ENCODE assay signal across 9 cellular contexts in the genomic region with DNA sequence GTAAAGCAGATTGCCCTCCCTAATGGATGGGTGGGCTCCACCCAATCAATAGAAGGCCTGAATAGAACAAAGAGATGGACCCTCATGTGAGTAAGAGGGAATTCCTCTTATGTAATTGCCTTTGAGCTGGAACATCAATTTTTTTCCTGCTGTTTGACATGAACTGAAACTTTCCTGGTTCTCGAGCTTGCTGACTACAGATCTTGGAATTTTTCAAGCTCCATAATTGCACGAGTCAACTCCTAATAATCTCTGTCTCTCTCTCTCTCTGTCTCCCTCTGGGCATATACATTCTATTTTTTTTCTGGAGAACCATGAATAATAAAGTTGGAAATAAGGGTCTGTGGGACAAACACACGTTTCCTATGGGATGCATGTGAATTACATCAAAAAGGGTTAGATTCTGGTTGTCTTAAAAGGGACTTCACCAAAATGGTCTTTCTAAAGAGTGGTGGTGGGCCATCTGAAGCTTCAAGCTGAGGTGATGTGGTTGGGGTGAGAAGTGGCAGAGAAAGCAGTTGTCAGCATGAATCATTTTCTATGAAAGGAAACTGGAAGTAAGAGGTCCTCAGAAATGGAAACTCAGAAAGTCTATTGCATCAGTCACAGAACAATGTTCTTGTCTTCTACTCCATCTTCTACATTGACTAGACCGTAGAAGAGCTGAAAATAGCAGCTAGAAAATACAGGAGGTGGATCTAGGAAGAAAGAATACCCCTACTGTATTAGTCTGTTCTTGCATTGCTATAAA. TPM values are rescaled to one million over a fixed set of nuclear protein-coding genes. Genes with fewer than 3 reads are reported as not detected.
DNase-seq lines count a peak whose midpoint lies in the region; ATAC-seq and TF ChIP-seq lines count a peak whose summit lies in the region.
"Had no signal": no experiment of that assay in that cellular context is flagged by ENCODE, and none has a peak within 500 bp of the region (broad histone marks: within the 10 kb centered on the region; RNA-seq: fewer than 3 reads in every experiment).

No MANE protein-coding gene starts in this region.

- H3K36me3 ChIP-seq in adipocyte (ENCODE audit: control insufficient read depth, insufficient read depth, low read length, severe bottlenecking), result no peaks in the 10 kb centered on the region
- H3K36me3 ChIP-seq: neutrophil had no signal

- H3K4me3 ChIP-seq in adipocyte (ENCODE audit: low read length), result peak overlapping the region; percentile 29

- H3K36me3 Mint-ChIP-seq in nephron progenitor cell (ENCODE audit: low read depth) (no peaks in the 10 kb centered on the region), WTC11 (no peaks in the 10 kb centered on the region)

- H3K4me1 ChIP-seq in adipocyte (ENCODE audit: control insufficient read depth, insufficient read depth, low read length), result peaks cover 13% of the 10 kb centered on the region

- H3K27me3 ChIP-seq in adipocyte (replicated peaks; ENCODE audit: control insufficient read depth, insufficient read depth, low read length), result no peaks in the 10 kb centered on the region
- H3K27me3 ChIP-seq: neutrophil had no signal

- no peaks in the 10 kb centered on the region for H3K9me3 ChIP-seq in adipocyte (ENCODE audit: control insufficient read depth, low read length)
- H3K9me3 ChIP-seq: neutrophil had no signal

- H3K27me3 Mint-ChIP-seq in nephron progenitor cell (ENCODE audit: low read depth, poor library complexity) (peaks cover 7% of the 10 kb centered on the region), WTC11 (ENCODE audit: low read depth) (no peaks in the 10 kb centered on the region)

- POLR2A ChIA-PET in WTC11 (lab: Charles Lee), result no interaction called here

- H3K4me3 Mint-ChIP-seq in nephron progenitor cell (no peak overlapping the region), WTC11 (no peak overlapping the region)

- ATAC-seq in HG03520 (IDR thresholded peaks at IDR 0.05; ENCODE audit: unreplicated experiment) (peak; percentile 58), esophagus mucosa (no peak), WTC11 (no peak), HG03025 (IDR thresholded peaks at IDR 0.05; ENCODE audit: low FRiP score, unreplicated experiment) (no peak)

- CTCF ChIA-PET in WTC11 (lab: Charles Lee), result interaction anchor here (1.2 kb wide), 1 partner anchor 213 kb away, joined by 3 read pairs; no protein-coding TSS in a partner anchor

- H3K27ac Mint-ChIP-seq in nephron progenitor cell (no peak overlapping the region), WTC11 (no peak overlapping the region)

- no peaks in the 10 kb centered on the region for H3K9me3 Mint-ChIP-seq in nephron progenitor cell
- no peaks in the 10 kb centered on the region for H3K9me3 Mint-ChIP-seq in WTC11

- peak; percentile 53 for DNase-seq in stimulated activated CD4-positive, alpha-beta T cell treated with anti-CD3 and anti-CD28 coated beads, Interleukin-15, amount 100 ng/mL, for 24 hours
- no peak for DNase-seq in stimulated activated CD4-positive, alpha-beta T cell treated with anti-CD3 and anti-CD28 coated beads, Interleukin-12 subunit alpha, Interleukin-12 subunit beta, amount 100 ng/mL, for 4 hours
- DNase-seq in adipocyte (ENCODE audit: low read depth), result peak; percentile 44
- no peak for DNase-seq in nephron progenitor cell
- no peak for DNase-seq in WTC11 (ENCODE audit: low spot score)

- TF ChIP-seq CTCF in nephron progenitor cell (IDR thresholded peaks at IDR 0.05) (no peak), WTC11 (IDR thresholded peaks at IDR 0.05) (no peak)

- H3K4me1 Mint-ChIP-seq in nephron progenitor cell (peaks cover 29% of the 10 kb centered on the region), WTC11 (peaks cover 22% of the 10 kb centered on the region)

- no peak overlapping the region for H3K9ac ChIP-seq in adipocyte (ENCODE audit: low read length)

TF ChIP-seq in WTC11, 78 proteins besides CTCF, POLR2A, EP300 and RAD21:
- TF ChIP-seq ATF3 (CRISPR knock-in tag; conservative IDR thresholded peaks at IDR 0.05) (no peak), ZNF263 (CRISPR knock-in tag; IDR thresholded peaks at IDR 0.05; ENCODE audit: low read depth) (no peak), ZNF232 (CRISPR knock-in tag; IDR thresholded peaks at IDR 0.05) (no peak), FOXJ3 (CRISPR knock-in tag; IDR thresholded peaks at IDR 0.05; ENCODE audit: borderline replicate concordance) (no peak), GRHL2 (CRISPR knock-in tag; IDR thresholded peaks at IDR 0.05; ENCODE audit: insufficient replicate concordance, severe bottlenecking) (no peak), TEAD4 (CRISPR knock-in tag; IDR thresholded peaks at IDR 0.05) (no peak), NFE2L1 (CRISPR knock-in tag; IDR thresholded peaks at IDR 0.05) (no peak), ZNF317 (CRISPR knock-in tag; IDR thresholded peaks at IDR 0.05; ENCODE audit: borderline replicate concordance, low read depth) (no peak), ZSCAN18 (CRISPR knock-in tag; IDR thresholded peaks at IDR 0.05) (no peak)
- TF ChIP-seq, protein P1, sequence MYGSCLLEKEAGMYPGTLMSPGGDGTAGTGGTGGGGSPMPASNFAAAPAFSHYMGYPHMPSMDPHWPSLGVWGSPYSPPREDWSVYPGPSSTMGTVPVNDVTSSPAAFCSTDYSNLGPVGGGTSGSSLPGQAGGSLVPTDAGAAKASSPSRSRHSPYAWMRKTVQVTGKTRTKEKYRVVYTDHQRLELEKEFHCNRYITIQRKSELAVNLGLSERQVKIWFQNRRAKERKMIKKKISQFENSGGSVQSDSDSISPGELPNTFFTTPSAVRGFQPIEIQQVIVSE (CRISPR knock-in tag; IDR thresholded peaks at IDR 0.05; ENCODE audit: borderline replicate concordance), result no peak
- TF ChIP-seq, protein P2, sequence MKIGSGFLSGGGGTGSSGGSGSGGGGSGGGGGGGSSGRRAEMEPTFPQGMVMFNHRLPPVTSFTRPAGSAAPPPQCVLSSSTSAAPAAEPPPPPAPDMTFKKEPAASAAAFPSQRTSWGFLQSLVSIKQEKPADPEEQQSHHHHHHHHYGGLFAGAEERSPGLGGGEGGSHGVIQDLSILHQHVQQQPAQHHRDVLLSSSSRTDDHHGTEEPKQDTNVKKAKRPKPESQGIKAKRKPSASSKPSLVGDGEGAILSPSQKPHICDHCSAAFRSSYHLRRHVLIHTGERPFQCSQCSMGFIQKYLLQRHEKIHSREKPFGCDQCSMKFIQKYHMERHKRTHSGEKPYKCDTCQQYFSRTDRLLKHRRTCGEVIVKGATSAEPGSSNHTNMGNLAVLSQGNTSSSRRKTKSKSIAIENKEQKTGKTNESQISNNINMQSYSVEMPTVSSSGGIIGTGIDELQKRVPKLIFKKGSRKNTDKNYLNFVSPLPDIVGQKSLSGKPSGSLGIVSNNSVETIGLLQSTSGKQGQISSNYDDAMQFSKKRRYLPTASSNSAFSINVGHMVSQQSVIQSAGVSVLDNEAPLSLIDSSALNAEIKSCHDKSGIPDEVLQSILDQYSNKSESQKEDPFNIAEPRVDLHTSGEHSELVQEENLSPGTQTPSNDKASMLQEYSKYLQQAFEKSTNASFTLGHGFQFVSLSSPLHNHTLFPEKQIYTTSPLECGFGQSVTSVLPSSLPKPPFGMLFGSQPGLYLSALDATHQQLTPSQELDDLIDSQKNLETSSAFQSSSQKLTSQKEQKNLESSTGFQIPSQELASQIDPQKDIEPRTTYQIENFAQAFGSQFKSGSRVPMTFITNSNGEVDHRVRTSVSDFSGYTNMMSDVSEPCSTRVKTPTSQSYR (CRISPR knock-in tag; IDR thresholded peaks at IDR 0.05), result no peak
- TF ChIP-seq, protein P3, sequence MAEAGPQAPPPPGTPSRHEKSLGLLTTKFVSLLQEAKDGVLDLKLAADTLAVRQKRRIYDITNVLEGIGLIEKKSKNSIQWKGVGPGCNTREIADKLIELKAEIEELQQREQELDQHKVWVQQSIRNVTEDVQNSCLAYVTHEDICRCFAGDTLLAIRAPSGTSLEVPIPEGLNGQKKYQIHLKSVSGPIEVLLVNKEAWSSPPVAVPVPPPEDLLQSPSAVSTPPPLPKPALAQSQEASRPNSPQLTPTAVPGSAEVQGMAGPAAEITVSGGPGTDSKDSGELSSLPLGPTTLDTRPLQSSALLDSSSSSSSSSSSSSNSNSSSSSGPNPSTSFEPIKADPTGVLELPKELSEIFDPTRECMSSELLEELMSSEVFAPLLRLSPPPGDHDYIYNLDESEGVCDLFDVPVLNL (CRISPR knock-in tag; IDR thresholded peaks at IDR 0.05; ENCODE audit: borderline replicate concordance, low read depth), result no peak
- TF ChIP-seq, protein P4, sequence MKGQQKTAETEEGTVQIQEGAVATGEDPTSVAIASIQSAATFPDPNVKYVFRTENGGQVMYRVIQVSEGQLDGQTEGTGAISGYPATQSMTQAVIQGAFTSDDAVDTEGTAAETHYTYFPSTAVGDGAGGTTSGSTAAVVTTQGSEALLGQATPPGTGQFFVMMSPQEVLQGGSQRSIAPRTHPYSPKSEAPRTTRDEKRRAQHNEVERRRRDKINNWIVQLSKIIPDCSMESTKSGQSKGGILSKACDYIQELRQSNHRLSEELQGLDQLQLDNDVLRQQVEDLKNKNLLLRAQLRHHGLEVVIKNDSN (CRISPR knock-in tag; IDR thresholded peaks at IDR 0.05), result no peak
- TF ChIP-seq, protein P5, sequence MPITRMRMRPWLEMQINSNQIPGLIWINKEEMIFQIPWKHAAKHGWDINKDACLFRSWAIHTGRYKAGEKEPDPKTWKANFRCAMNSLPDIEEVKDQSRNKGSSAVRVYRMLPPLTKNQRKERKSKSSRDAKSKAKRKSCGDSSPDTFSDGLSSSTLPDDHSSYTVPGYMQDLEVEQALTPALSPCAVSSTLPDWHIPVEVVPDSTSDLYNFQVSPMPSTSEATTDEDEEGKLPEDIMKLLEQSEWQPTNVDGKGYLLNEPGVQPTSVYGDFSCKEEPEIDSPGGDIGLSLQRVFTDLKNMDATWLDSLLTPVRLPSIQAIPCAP (CRISPR knock-in tag; IDR thresholded peaks at IDR 0.05), result no peak

RNA-seq across cellular contexts. Expression of gene HOMER1, which starts 47.0 kb away (rescaled TPM):
- total RNA-seq in esophagus mucosa (7.6 TPM), WTC11 (2021) (32.1 to 37.6 TPM (median 35.5 TPM) in 3 replicates)

RNA-seq across cellular contexts. Expression of gene TENT2, which starts 51.3 kb away (rescaled TPM):
- total RNA-seq in esophagus mucosa (46.4 TPM), WTC11 (2021) (36.9 to 41.0 TPM (median 40.6 TPM) in 3 replicates)

Comparison
In these comparisons a context has a peak if more than half of its experiments do, and no peak if none do; other contexts are left out.
1. DNase-seq: peak in stimulated activated CD4-positive, alpha-beta T cell treated with anti-CD3 and anti-CD28 coated beads, Interleukin-15, amount 100 ng/mL, for 24 hours (single experiment) and adipocyte (single experiment); none in stimulated activated CD4-positive, alpha-beta T cell treated with anti-CD3 and anti-CD28 coated beads, Interleukin-12 subunit alpha, Interleukin-12 subunit beta, amount 100 ng/mL, for 4 hours (single experiment), nephron progenitor cell (single experiment) and WTC11 (single experiment).